In genomic region chr20:48839518-48839917, GRCh38 we compare ENCODE assay signal across 16 cellular contexts.
"Had no signal": no experiment of that assay in that cellular context is flagged by ENCODE, and none has a peak within 500 bp of the region (broad histone marks: within the 10 kb centered on the region; RNA-seq: fewer than 3 reads in every experiment).

No MANE protein-coding gene starts in this region.

- ATAC-seq: activated CD4-positive, alpha-beta T cell treated with anti-CD3 and anti-CD28 coated beads for 36 hours; activated CD8-positive, alpha-beta T cell treated with anti-CD3 and anti-CD28 coated beads for 36 hours; activated T-cell treated with anti-CD3 and anti-CD28 coated beads, Interleukin-2, amount 50 U/mL, for 72 hours; foreskin keratinocyte; left lobe of liver; psoas muscle; sciatic nerve had no signal

- H3K9me3 Mint-ChIP-seq: activated T-cell treated with anti-CD3 and anti-CD28 coated beads, Interleukin-2, amount 50 U/mL, for 72 hours; nephron; type B pancreatic cell had no signal

- H3K36me3 Mint-ChIP-seq: type B pancreatic cell had no signal

- H3K4me1 Mint-ChIP-seq: activated CD4-positive, alpha-beta T cell treated with anti-CD3 and anti-CD28 coated beads for 36 hours; nephron had no signal

- H3K27me3 Mint-ChIP-seq: activated CD4-positive, alpha-beta T cell treated with anti-CD3 and anti-CD28 coated beads for 36 hours; activated CD8-positive, alpha-beta T cell treated with anti-CD3 and anti-CD28 coated beads for 36 hours had no signal

- H3K27ac Mint-ChIP-seq: activated CD4-positive, alpha-beta T cell treated with anti-CD3 and anti-CD28 coated beads for 36 hours; activated CD8-positive, alpha-beta T cell treated with anti-CD3 and anti-CD28 coated beads for 36 hours; activated T-cell treated with anti-CD3 and anti-CD28 coated beads, Interleukin-2, amount 50 U/mL, for 72 hours; nephron; type B pancreatic cell had no signal

- DNase-seq: activated CD4-positive, alpha-beta T cell treated with anti-CD3 and anti-CD28 coated beads for 36 hours; activated CD8-positive, alpha-beta memory T cell treated with anti-CD3 and anti-CD28 coated beads, Interleukin-2, amount 50 U/mL, for 4 hours; activated CD8-positive, alpha-beta T cell treated with anti-CD3 and anti-CD28 coated beads for 36 hours; activated gamma-delta T cell treated with Interleukin-2 at 50 U/mL for 16 hours; activated T-cell treated with anti-CD3 and anti-CD28 coated beads, Interleukin-2, amount 50 U/mL, for 72 hours; aorta; foreskin keratinocyte; head of caudate nucleus; mammary epithelial cell; psoas muscle; stimulated activated CD4-positive, alpha-beta T cell treated with anti-CD3 and anti-CD28 coated beads, Interleukin-2, amount 100 ng/mL, for 24 hours; stimulated activated naive CD4-positive, alpha-beta T cell treated with Interleukin-2 at 50 U/mL for 16 hours had no signal

- H3K4me3 Mint-ChIP-seq: activated CD4-positive, alpha-beta T cell treated with anti-CD3 and anti-CD28 coated beads for 36 hours; activated CD8-positive, alpha-beta T cell treated with anti-CD3 and anti-CD28 coated beads for 36 hours; activated T-cell treated with anti-CD3 and anti-CD28 coated beads, Interleukin-2, amount 50 U/mL, for 72 hours; nephron; type B pancreatic cell had no signal
